In genomic region chr10:124027306-124028050, GRCh38 we compare ENCODE assay signal across 25 cellular contexts.
"Had no signal": no experiment of that assay in that cellular context is flagged by ENCODE, and none has a peak within 500 bp of the region (broad histone marks: within the 10 kb centered on the region; RNA-seq: fewer than 3 reads in every experiment).

No MANE protein-coding gene starts in this region.

- H3K36me3 Mint-ChIP-seq: naive thymus-derived CD8-positive, alpha-beta T cell had no signal

- FAIRE-seq: endothelial cell of umbilical vein, islet of Langerhans, pancreas had no signal

- H3K4me3 Mint-ChIP-seq: endodermal cell; naive thymus-derived CD8-positive, alpha-beta T cell; neural crest cell; stimulated activated memory B cell treated with anti-CD40 and anti-IgM and Interleukin-4, amounts not matched to agents 10 μg/mL and 1 μg/mL and 100 μg/mL, for 72 hours; stimulated activated naive CD8-positive, alpha-beta T cell treated with anti-CD3 and anti-CD28 coated beads, Interleukin-15, Interleukin-2, amounts not matched to agents 100 ng/mL and 50 ng/mL, for 24 hours had no signal

- ATAC-seq: heart right ventricle; left lobe of liver; naive thymus-derived CD8-positive, alpha-beta T cell; pancreas; right cardiac atrium; stimulated activated memory B cell treated with anti-CD40 and anti-IgM and Interleukin-4, amounts not matched to agents 10 μg/mL and 1 μg/mL and 100 μg/mL, for 72 hours had no signal

- H3K36me3 ChIP-seq: colonic mucosa, pancreas, transverse colon had no signal

- H3K4me1 ChIP-seq: colonic mucosa, pancreas, testis had no signal

- H3K27ac ChIP-seq: colonic mucosa, heart right ventricle, pancreas, testis, transverse colon had no signal

- H3K4me1 Mint-ChIP-seq: neural crest cell had no signal

- H3K27me3 Mint-ChIP-seq: stimulated activated memory B cell treated with anti-CD40 and anti-IgM and Interleukin-4, amounts not matched to agents 10 μg/mL and 1 μg/mL and 100 μg/mL, for 72 hours had no signal

- H3K27me3 ChIP-seq: colonic mucosa, pancreas, testis, transverse colon had no signal

- H3K27ac Mint-ChIP-seq: endodermal cell; naive thymus-derived CD8-positive, alpha-beta T cell; progenitor cell of endocrine pancreas; stimulated activated memory B cell treated with anti-CD40 and anti-IgM and Interleukin-4, amounts not matched to agents 10 μg/mL and 1 μg/mL and 100 μg/mL, for 72 hours; stimulated activated naive CD8-positive, alpha-beta T cell treated with anti-CD3 and anti-CD28 coated beads, Interleukin-15, Interleukin-2, amounts not matched to agents 100 ng/mL and 50 ng/mL, for 24 hours had no signal

- DNase-seq: cerebellar nuclear complex; colonic mucosa; dermis blood vessel endothelial cell; erythroblast; foreskin melanocyte; heart right ventricle; hypothalamus; mesenchymal stem cell; nucleus accumbens; pancreas; right cardiac atrium; stimulated activated CD4-positive, alpha-beta T cell treated with anti-CD3 and anti-CD28 coated beads, Interleukin-4, amount 100 ng/mL, for 24 hours; testis; transverse colon had no signal

- H3K4me3 ChIP-seq: colonic mucosa, heart right ventricle, lung, pancreas, smooth muscle cell, testis, transverse colon had no signal

- H3K9me3 ChIP-seq: colonic mucosa, heart right ventricle, pancreas, testis, transverse colon had no signal

- H3K9me3 Mint-ChIP-seq: endodermal cell; neural crest cell; stimulated activated memory B cell treated with anti-CD40 and anti-IgM and Interleukin-4, amounts not matched to agents 10 μg/mL and 1 μg/mL and 100 μg/mL, for 72 hours; stimulated activated naive CD8-positive, alpha-beta T cell treated with anti-CD3 and anti-CD28 coated beads, Interleukin-15, Interleukin-2, amounts not matched to agents 100 ng/mL and 50 ng/mL, for 24 hours had no signal
